ENCODE assay signal across 9 cellular contexts in the genomic region with DNA sequence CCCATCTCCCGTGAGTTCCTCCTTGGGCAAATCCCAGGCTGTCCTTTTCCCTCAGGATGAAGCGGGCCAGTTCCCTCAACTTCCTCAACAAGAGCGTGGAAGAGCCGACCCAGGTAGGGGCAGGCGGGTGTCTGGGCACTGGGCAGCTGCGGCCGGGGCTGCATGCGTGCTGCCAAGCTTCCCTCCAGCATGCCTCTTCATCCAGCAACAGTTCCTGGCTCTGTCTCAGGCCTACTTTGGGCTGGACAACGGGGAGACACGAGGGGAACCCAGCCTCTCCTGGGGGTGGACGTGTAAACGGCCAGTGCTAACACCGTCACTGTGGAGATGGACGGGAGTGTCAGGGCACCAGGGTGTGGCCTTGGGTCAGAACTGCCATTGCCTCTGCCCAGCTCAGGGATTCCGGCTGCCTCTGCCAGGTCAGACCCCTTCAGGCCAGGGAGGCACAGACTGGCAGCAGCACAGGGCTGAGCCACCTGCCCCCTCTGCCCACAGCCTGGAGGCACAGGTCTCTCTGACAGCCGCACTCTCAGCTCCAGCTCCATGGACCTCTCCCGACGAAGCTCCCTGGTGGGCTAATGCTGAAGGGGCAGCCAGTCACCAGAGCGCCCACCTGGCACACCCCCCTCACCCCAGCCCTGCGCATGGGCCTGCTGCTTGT. TPM values are rescaled to one million over a fixed set of nuclear protein-coding genes. Genes with fewer than 3 reads are reported as not detected.
DNase-seq lines count a peak whose midpoint lies in the region; ATAC-seq and TF ChIP-seq lines count a peak whose summit lies in the region.
"Had no signal": no experiment of that assay in that cellular context is flagged by ENCODE, and none has a peak within 500 bp of the region (broad histone marks: within the 10 kb centered on the region; RNA-seq: fewer than 3 reads in every experiment).

No MANE protein-coding gene starts in this region.

- TF ChIP-seq POLR2A in prostate gland (IDR thresholded peaks at IDR 0.05): no peak

- H3K27me3 ChIP-seq in CD4-positive, alpha-beta T cell (ENCODE audit: control insufficient read depth, insufficient read depth, low read length): no peaks in the 10 kb centered on the region
- H3K27me3 ChIP-seq in endodermal cell (ENCODE audit: control insufficient read depth, insufficient read depth, low read length, poor library complexity, severe bottlenecking) (no peaks in the 10 kb centered on the region), prostate gland (replicated peaks; ENCODE audit: insufficient read depth) (no peaks in the 10 kb centered on the region)

- H3K27ac ChIP-seq in CD4-positive, alpha-beta T cell (ENCODE audit: low read depth, low read length): peak overlapping the region; percentile 55
- H3K27ac ChIP-seq in RWPE1: peak overlapping the region; percentile 95
- H3K27ac ChIP-seq in endodermal cell (ENCODE audit: low read depth, low read length): no peak overlapping the region
- H3K27ac ChIP-seq in prostate gland: peak overlapping the region; percentile 98

- no peak overlapping the region for H3K9ac ChIP-seq in endodermal cell (ENCODE audit: extremely low read depth, low read length, poor library complexity, severe bottlenecking)

- peak overlapping the region; percentile 96 for H3K4me3 Mint-ChIP-seq in CD4-positive, alpha-beta T cell
- peak overlapping the region; percentile 79 for H3K4me3 Mint-ChIP-seq in endodermal cell

- CTCF ChIA-PET in CD4-positive, alpha-beta T cell (lab: Charles Lee): interaction anchor here (5.6 kb wide), 1 partner anchor 15 kb away, joined by 36 read pairs; no protein-coding TSS in a partner anchor
- CTCF ChIA-PET in RWPE1 (lab: Yijun Ruan, JAX): interaction anchor here (0.8 kb wide), 1 partner anchor 46 kb away, joined by 3 read pairs; no protein-coding TSS in a partner anchor

- no peak overlapping the region for H3K4me3 ChIP-seq in endodermal cell (ENCODE audit: low read length)
- no peak overlapping the region for H3K4me3 ChIP-seq in prostate gland

- H3K9me3 ChIP-seq in CD4-positive, alpha-beta T cell (ENCODE audit: control insufficient read depth, low read length): no peaks in the 10 kb centered on the region
- no peaks in the 10 kb centered on the region for H3K9me3 ChIP-seq in endodermal cell (ENCODE audit: control insufficient read depth, low read length)
- no peaks in the 10 kb centered on the region for H3K9me3 ChIP-seq in prostate gland

- POLR2A ChIA-PET in CD4-positive, alpha-beta T cell (lab: Charles Lee): interaction anchor here (0.8 kb wide), 1 partner anchor 60 kb away, joined by 3 read pairs; no protein-coding TSS in a partner anchor
- POLR2A ChIA-PET in RWPE1 (lab: Yijun Ruan, JAX; ENCODE audit: low non-redundant PET): no interaction called here

- WGBS in endodermal cell (ENCODE audit: insufficient coverage in 1 of 2, insufficient read length in 1 of 2), 2 experiments: 91 to 93% methylated on average over 17 to 20 of the region's 20 CpGs
- WGBS in prostate gland: 82% methylated on average over 20 of the region's 20 CpGs

- H3K36me3 ChIP-seq in endodermal cell (ENCODE audit: control insufficient read depth, insufficient read depth, low read length) (peaks cover 46% of the 10 kb centered on the region), prostate gland (peaks cover 0 to 7% of the 10 kb centered on the region in 2 donors)

- H3K36me3 Mint-ChIP-seq in CD4-positive, alpha-beta T cell (ENCODE audit: low read depth): peaks cover 51% of the 10 kb centered on the region
- H3K36me3 Mint-ChIP-seq in endodermal cell (ENCODE audit: low read depth): peaks cover 32% of the 10 kb centered on the region

- no peak for DNase-seq in CD4-positive, alpha-beta T cell
- no peak for DNase-seq in RWPE1 (ENCODE audit: low spot score)
- DNase-seq in endodermal cell: no peak
- DNase-seq in prostate gland (ENCODE audit: low spot score): no peak
- no peak for DNase-seq in head of caudate nucleus
- no peak for DNase-seq in AG08395 (ENCODE audit: low spot score)
- no peak for DNase-seq in GM10266 (ENCODE audit: extremely low spot score)
- DNase-seq in NCI-H526 treated with DMSO at 0.1 percent for 48 hours (lab: John Stamatoyannopoulos, UW): no peak
- DNase-seq: small intestine had no signal

- H3K27ac Mint-ChIP-seq in CD4-positive, alpha-beta T cell: peak overlapping the region; percentile 100
- H3K27ac Mint-ChIP-seq in endodermal cell: peak overlapping the region; percentile 72

- no peaks in the 10 kb centered on the region for H3K9me3 Mint-ChIP-seq in CD4-positive, alpha-beta T cell
- H3K9me3 Mint-ChIP-seq in endodermal cell: no peaks in the 10 kb centered on the region

- ATAC-seq in CD4-positive, alpha-beta T cell (ENCODE audit: poor library complexity): no peak

- H3K4me1 Mint-ChIP-seq in CD4-positive, alpha-beta T cell (ENCODE audit: low read depth): peaks cover 41% of the 10 kb centered on the region
- H3K4me1 Mint-ChIP-seq in endodermal cell: peaks cover 13% of the 10 kb centered on the region

- no peaks in the 10 kb centered on the region for H3K27me3 Mint-ChIP-seq in CD4-positive, alpha-beta T cell
- no peaks in the 10 kb centered on the region for H3K27me3 Mint-ChIP-seq in endodermal cell (ENCODE audit: insufficient read depth)

- no peak for TF ChIP-seq CTCF in CD4-positive, alpha-beta T cell (IDR thresholded peaks at IDR 0.05)
- TF ChIP-seq CTCF in RWPE1 (conservative IDR thresholded peaks at IDR 0.05; ENCODE audit: low read depth) (no peak), endodermal cell (conservative IDR thresholded peaks at IDR 0.05) (no peak), prostate gland (IDR thresholded peaks at IDR 0.05) (no peak), GM10266 (IDR thresholded peaks at IDR 0.05; ENCODE audit: control insufficient read depth, insufficient read depth, low read depth, missing control alignments) (no peak)

- intact Hi-C loops in CD4-positive, alpha-beta T cell (cut with DNase I, micrococcal nuclease): loop anchor here in 1 of 2 experiments (5.0 to 10.0 kb wide), 2 partner anchors 214 to 552 kb away; a partner anchor contains a TSS
- intact Hi-C loops in prostate gland (cut with DNase I) (loop anchor here (10.0 kb wide), 1 partner anchor 352 kb away; a partner anchor contains a TSS), head of caudate nucleus (cut with DNase I) (no loop called here)

- H3K4me1 ChIP-seq in endodermal cell (ENCODE audit: control insufficient read depth, insufficient read depth, low read length) (no peaks in the 10 kb centered on the region), prostate gland (replicated peaks) (peaks cover 9% of the 10 kb centered on the region)

RNA-seq across cellular contexts. Expression of a gene that starts 1.9 kb away (rescaled TPM):
- 10 to 100 TPM; 27.4 to 29.4 TPM for total RNA-seq in CD4-positive, alpha-beta T cell
- total RNA-seq in endodermal cell (100 to 1,000 TPM; 122 to 126 TPM), prostate gland (100 to 1,000 TPM; 140 to 166 TPM)
- polyA plus RNA-seq in endodermal cell (2013, experiment 1 of 2): 110 TPM
- polyA plus RNA-seq in endodermal cell (2013, experiment 2 of 2): 101 TPM

RNA-seq across cellular contexts. Expression of a gene that starts 9.0 kb away (rescaled TPM):
- 10 to 100 TPM; 28.6 to 30.0 TPM for total RNA-seq in CD4-positive, alpha-beta T cell
- total RNA-seq in endodermal cell (10 to 100 TPM; 52.0 to 69.2 TPM), prostate gland (10 to 100 TPM; 22.5 to 49.8 TPM)
- 51.3 TPM for polyA plus RNA-seq in endodermal cell (2013, experiment 1 of 2)
- polyA plus RNA-seq in endodermal cell (2013, experiment 2 of 2): 38.8 TPM

RNA-seq across cellular contexts. Expression of a gene that starts 11.5 kb away (rescaled TPM):
- 1 to 10 TPM; 4.1 to 6.2 TPM for total RNA-seq in CD4-positive, alpha-beta T cell
- total RNA-seq in endodermal cell (1 to 10 TPM; 3.5 to 3.8 TPM), prostate gland (1 to 10 TPM in 1 of 2 donors, not detected in 1; 3.6 TPM)
- polyA plus RNA-seq in endodermal cell (2013, experiment 1 of 2): 74.4 TPM
- 67.1 TPM for polyA plus RNA-seq in endodermal cell (2013, experiment 2 of 2)

RNA-seq across cellular contexts. Expression of a gene that starts 22.4 kb away (rescaled TPM):
- 10 to 100 TPM; 17.4 to 21.1 TPM for total RNA-seq in CD4-positive, alpha-beta T cell
- 10 to 100 TPM; 70.6 to 80.1 TPM for total RNA-seq in endodermal cell
- polyA plus RNA-seq in endodermal cell (2013, experiment 1 of 2): 55.2 TPM
- polyA plus RNA-seq in endodermal cell (2013, experiment 2 of 2): 51.0 TPM
- 100 to 1,000 TPM in 1 of 2 donors, 10 to 100 TPM in 1; 92.6 to 112 TPM for total RNA-seq in prostate gland

RNA-seq across cellular contexts. Expression of a gene that starts 25.2 kb away (rescaled TPM):
- under 1 TPM; 0.11 to 0.14 TPM for total RNA-seq in CD4-positive, alpha-beta T cell
- total RNA-seq in endodermal cell (under 1 TPM in 1 of 2 donors, not detected in 1; 0.20 TPM), prostate gland (under 1 TPM; 0.17 to 0.50 TPM)
- polyA plus RNA-seq in endodermal cell (2013, experiment 1 of 2): 0.50 TPM
- polyA plus RNA-seq in endodermal cell (2013, experiment 2 of 2): 0.41 TPM

Comparison
In these comparisons a context has a peak if more than half of its experiments do, and no peak if none do; other contexts are left out.
1. RNA of a gene that starts 1.9 kb away (total RNA-seq): 140 to 166 TPM in prostate gland and 122 to 126 TPM in endodermal cell; 27.4 to 29.4 TPM in CD4-positive, alpha-beta T cell; every median in the first group is over 4 times any median in the second.